In genomic region chr16:67454104-67454503, GRCh38 we compare ENCODE assay signal across 17 cellular contexts. TPM values are rescaled to one million over a fixed set of nuclear protein-coding genes. Genes with fewer than 3 reads are reported as not detected.
DNase-seq lines count a peak whose midpoint lies in the region; ATAC-seq and TF ChIP-seq lines count a peak whose summit lies in the region.
"Had no signal": no experiment of that assay in that cellular context is flagged by ENCODE, and none has a peak within 500 bp of the region (broad histone marks: within the 10 kb centered on the region; RNA-seq: fewer than 3 reads in every experiment).

No MANE protein-coding gene starts in this region.

- H3K9me3 Mint-ChIP-seq in activated naive CD4-positive, alpha-beta T cell treated with anti-CD3 and anti-CD28 coated beads, Interleukin-2, amount 50 U/mL, for 72 hours = no peaks in the 10 kb centered on the region
- H3K9me3 Mint-ChIP-seq in stimulated activated effector memory CD8-positive, alpha-beta T cell treated with anti-CD3 and anti-CD28 coated beads, Interleukin-12 subunit alpha, Interleukin-12 subunit beta, amount 100 ng/mL, for 72 hours = no peaks in the 10 kb centered on the region

- no peaks in the 10 kb centered on the region for H3K36me3 ChIP-seq in mucosa of descending colon (ENCODE audit: low read depth)

- no peaks in the 10 kb centered on the region for H3K9me3 ChIP-seq in mucosa of descending colon

- intact Hi-C loops in mucosa of descending colon (cut with DNase I, micrococcal nuclease) = no loop called here

- no peak overlapping the region for H3K4me3 Mint-ChIP-seq in stimulated activated effector memory CD8-positive, alpha-beta T cell treated with anti-CD3 and anti-CD28 coated beads, Interleukin-12 subunit alpha, Interleukin-12 subunit beta, amount 100 ng/mL, for 72 hours

- H3K4me1 ChIP-seq in mucosa of descending colon (ENCODE audit: low read depth) = peaks cover 78% of the 10 kb centered on the region

- no peak for DNase-seq in activated naive CD4-positive, alpha-beta T cell treated with anti-CD3 and anti-CD28 coated beads, Interleukin-2, amount 50 U/mL, for 72 hours (ENCODE audit: low spot score in 2 of 2)
- DNase-seq in activated naive CD4-positive, alpha-beta T cell treated with Interleukin-2 at 50 U/mL for 16 hours = no peak
- DNase-seq in mucosa of descending colon (peak in 2 of 3 donors; percentile 23 to 31), NCI-H1417 (lab: John Stamatoyannopoulos, UW) (no peak), cerebellum (ENCODE audit: low spot score) (no peak), medulla oblongata (ENCODE audit: extremely low spot score) (no peak)
- no peak for DNase-seq in stimulated activated effector memory CD8-positive, alpha-beta T cell treated with anti-CD3 and anti-CD28 coated beads, Interleukin-12 subunit alpha, Interleukin-12 subunit beta, amount 100 ng/mL, for 72 hours (ENCODE audit: low spot score in 2 of 2)
- DNase-seq: C1 segment of cervical spinal cord, GOT3, NCI-H1436 treated with DMSO at 0.1 percent for 48 hours, NCI-H2081, NCI-H2227 treated with DMSO at 0.1 percent for 48 hours, NCI-H526 treated with DMSO at 0.1 percent for 48 hours, PC-3 had no signal

- TF ChIP-seq CTCF in VCaP (conservative IDR thresholded peaks at IDR 0.05) (no peak), mucosa of descending colon (IDR thresholded peaks at IDR 0.05) (no peak)

- peak overlapping the region; percentile 91 for H3K27ac ChIP-seq in VCaP
- H3K27ac ChIP-seq: HL-60 had no signal

- H3K4me1 Mint-ChIP-seq in stimulated activated effector memory CD8-positive, alpha-beta T cell treated with anti-CD3 and anti-CD28 coated beads, Interleukin-12 subunit alpha, Interleukin-12 subunit beta, amount 100 ng/mL, for 72 hours = peaks cover 48% of the 10 kb centered on the region

- H3K27ac Mint-ChIP-seq in activated naive CD4-positive, alpha-beta T cell treated with anti-CD3 and anti-CD28 coated beads, Interleukin-2, amount 50 U/mL, for 72 hours = peak overlapping the region; percentile 18 to 50
- peak overlapping the region; percentile 96 for H3K27ac Mint-ChIP-seq in stimulated activated effector memory CD8-positive, alpha-beta T cell treated with anti-CD3 and anti-CD28 coated beads, Interleukin-12 subunit alpha, Interleukin-12 subunit beta, amount 100 ng/mL, for 72 hours

- ATAC-seq in activated naive CD4-positive, alpha-beta T cell treated with anti-CD3 and anti-CD28 coated beads, Interleukin-2, amount 50 U/mL, for 72 hours = no peak
- no peak for ATAC-seq in mucosa of descending colon
- ATAC-seq in stimulated activated effector memory CD8-positive, alpha-beta T cell treated with anti-CD3 and anti-CD28 coated beads, Interleukin-12 subunit alpha, Interleukin-12 subunit beta, amount 100 ng/mL, for 72 hours = no peak
- ATAC-seq: PC-3 had no signal

- no peaks in the 10 kb centered on the region for H3K36me3 Mint-ChIP-seq in activated naive CD4-positive, alpha-beta T cell treated with anti-CD3 and anti-CD28 coated beads, Interleukin-2, amount 50 U/mL, for 72 hours
- H3K36me3 Mint-ChIP-seq in stimulated activated effector memory CD8-positive, alpha-beta T cell treated with anti-CD3 and anti-CD28 coated beads, Interleukin-12 subunit alpha, Interleukin-12 subunit beta, amount 100 ng/mL, for 72 hours = no peaks in the 10 kb centered on the region

- H3K4me3 ChIP-seq in mucosa of descending colon = no peak overlapping the region

RNA-seq across cellular contexts. Expression of gene HSD11B2, which starts 23.2 kb away (rescaled TPM):
- 1 to 10 TPM; 1.3 to 2.7 TPM for total RNA-seq in activated naive CD4-positive, alpha-beta T cell treated with anti-CD3 and anti-CD28 coated beads, Interleukin-2, amount 50 U/mL, for 72 hours
- total RNA-seq in mucosa of descending colon (100 to 1,000 TPM; 322 to 765 (median 646) TPM), cerebellum (11.4 TPM)
- total RNA-seq: A172 had no signal

RNA-seq across cellular contexts. Expression of gene ATP6V0D1, which starts 26.9 kb away (rescaled TPM):
- 10 to 100 TPM; 20.4 to 22.5 TPM for total RNA-seq in activated naive CD4-positive, alpha-beta T cell treated with anti-CD3 and anti-CD28 coated beads, Interleukin-2, amount 50 U/mL, for 72 hours
- total RNA-seq in mucosa of descending colon (100 to 1,000 TPM; 152 to 253 (median 228) TPM), cerebellum (74.9 TPM)

RNA-seq across cellular contexts. Expression of gene AGRP, which starts 29.2 kb away (rescaled TPM):
- total RNA-seq in activated naive CD4-positive, alpha-beta T cell treated with anti-CD3 and anti-CD28 coated beads, Interleukin-2, amount 50 U/mL, for 72 hours = under 1 TPM in 1 of 2 donors, not detected in 1; 0.64 TPM
- total RNA-seq in mucosa of descending colon (not detected), cerebellum (not detected)
- total RNA-seq: A172, PC-3 had no signal

RNA-seq across cellular contexts. Expression of gene ZDHHC1, which starts 37.8 kb away (rescaled TPM):
- 1 to 10 TPM in 1 of 2 donors, under 1 TPM in 1; 0.23 to 2.4 TPM for total RNA-seq in activated naive CD4-positive, alpha-beta T cell treated with anti-CD3 and anti-CD28 coated beads, Interleukin-2, amount 50 U/mL, for 72 hours
- 10 to 100 TPM in 1 of 3 donors, 1 to 10 TPM in 2; 9.2 to 12.3 (median 10.0) TPM for total RNA-seq in mucosa of descending colon
- total RNA-seq in cerebellum = 6.8 TPM

Comparison
In these comparisons a context has a peak if more than half of its experiments do, and no peak if none do; other contexts are left out.
1. DNase-seq: peak in mucosa of descending colon (2 of 3); none in activated naive CD4-positive, alpha-beta T cell treated with anti-CD3 and anti-CD28 coated beads, Interleukin-2, amount 50 U/mL, for 72 hours (0 of 2), activated naive CD4-positive, alpha-beta T cell treated with Interleukin-2 at 50 U/mL for 16 hours (single experiment), stimulated activated effector memory CD8-positive, alpha-beta T cell treated with anti-CD3 and anti-CD28 coated beads, Interleukin-12 subunit alpha, Interleukin-12 subunit beta, amount 100 ng/mL, for 72 hours (0 of 2), NCI-H1417 (0 of 3), cerebellum (single experiment) and medulla oblongata (single experiment).
2. RNA of gene HSD11B2, which starts 23.2 kb away (total RNA-seq): 322 to 765 TPM in mucosa of descending colon; 11.4 TPM in cerebellum (single experiment) and 1.3 to 2.7 TPM in activated naive CD4-positive, alpha-beta T cell treated with anti-CD3 and anti-CD28 coated beads, Interleukin-2, amount 50 U/mL, for 72 hours; every median in the first group is over 10 times any median in the second.